Comparison of ENCODE assay signal across 8 cellular contexts in the genomic region with DNA sequence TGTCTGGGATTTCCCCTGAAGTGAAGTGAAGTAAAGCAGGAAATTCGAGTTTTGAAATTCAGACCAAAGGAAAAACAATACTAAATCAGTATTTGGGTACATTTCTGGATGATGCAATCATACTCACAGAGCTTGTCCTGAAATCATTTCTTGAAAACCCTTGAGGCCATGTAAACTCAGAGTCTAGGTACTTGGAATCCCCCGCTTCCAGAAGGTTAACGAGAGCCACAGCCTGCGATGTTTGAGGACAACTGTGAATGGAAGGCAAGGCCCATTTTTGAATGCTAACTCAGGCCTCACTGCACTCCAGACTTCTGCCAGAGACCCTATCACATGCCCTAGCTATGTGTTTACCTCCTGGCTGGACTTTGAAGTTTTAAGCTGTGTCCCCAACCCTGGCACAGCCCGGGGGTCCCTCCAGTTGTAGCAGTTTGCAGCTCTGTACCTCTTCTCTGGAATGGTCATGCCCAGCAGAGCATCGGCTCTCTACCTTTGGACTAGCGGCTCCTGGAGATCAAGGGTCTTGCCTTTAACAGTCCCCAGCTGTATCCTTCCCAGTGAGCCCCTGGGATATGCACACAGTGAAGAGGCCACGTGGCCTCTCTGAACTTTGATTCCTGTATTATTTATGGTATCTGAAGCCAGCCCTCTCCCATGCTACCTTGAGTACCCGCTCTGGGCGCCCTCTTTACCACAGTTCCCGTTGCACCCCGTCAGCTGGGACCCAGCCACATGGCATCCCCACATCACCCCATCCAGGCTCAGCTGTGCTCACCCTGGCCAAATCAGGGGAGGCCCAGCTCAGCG. TPM values are rescaled to one million over a fixed set of nuclear protein-coding genes. Genes with fewer than 3 reads are reported as not detected.
A peak's percentile ranks its signal among the peaks of the same experiment; 100 is the strongest.
DNase-seq lines count a peak whose midpoint lies in the region; ATAC-seq and TF ChIP-seq lines count a peak whose summit lies in the region.

No MANE protein-coding gene starts in this region.

- H3K27me3 ChIP-seq in HL-60 (ENCODE audit: insufficient read depth, poor library complexity, severe bottlenecking) (no peaks in the 10 kb centered on the region), right lobe of liver (no peaks in the 10 kb centered on the region), transverse colon (no peaks in the 10 kb centered on the region)

- in situ Hi-C loops in astrocyte of the spinal cord (cut with HindIII; ENCODE audit: low sequenced_read_pairs) (no loop called here), transverse colon (cut with MboI; ENCODE audit: low pct_ligation_motif_present in 1 of 4, low pct_unique_long_range_greater_than_20kb in 1 of 4, low sequenced_read_pairs in 3 of 4) (no loop called here)

- no peaks in the 10 kb centered on the region for H3K36me3 ChIP-seq in right lobe of liver
- H3K36me3 ChIP-seq in transverse colon = no peaks in the 10 kb centered on the region

- H3K9me3 ChIP-seq in right lobe of liver (no peaks in the 10 kb centered on the region), transverse colon (no peaks in the 10 kb centered on the region)

- H3K4me1 ChIP-seq in right lobe of liver (peaks cover 0 to 85% (median 34%) of the 10 kb centered on the region in 4 donors), transverse colon (peaks cover 55 to 89% (median 83%) of the 10 kb centered on the region in 4 donors)

- TF ChIP-seq POLR2A in right lobe of liver (IDR thresholded peaks at IDR 0.05) = peak; percentile 55
- no peak for TF ChIP-seq POLR2A in transverse colon (IDR thresholded peaks at IDR 0.05)

- peak; percentile 48 for DNase-seq in A172 (ENCODE audit: low spot score)
- DNase-seq in HL-60 (ENCODE audit: low read depth in 1 of 2, low spot score in 1 of 2) = no peak
- DNase-seq in astrocyte of the spinal cord (ENCODE audit: low read depth, low spot score) = peak; percentile 87
- peak; percentile 30 to 72 (median 67) for DNase-seq in right lobe of liver
- DNase-seq in transverse colon = no peak

- H3K27ac ChIP-seq in HL-60 (replicated peaks) (peak overlapping the region; percentile 48), right lobe of liver (peak overlapping the region; percentile 86 to 94 (median 89)), transverse colon (peak overlapping the region; percentile 99 to 100 (median 100))

- 31% methylated on average over 11 of the region's 13 CpGs for WGBS in right lobe of liver (ENCODE audit: insufficient coverage, low coverage, low lambda C conversion rate, missing lambda C conversion rate)
- 36 to 52% methylated on average over 5 to 13 of the region's 13 CpGs for WGBS in transverse colon (ENCODE audit: low coverage in 1 of 2), 2 donors

- H3K4me3 ChIP-seq in HL-60 (replicated peaks; ENCODE audit: insufficient read depth, low read length) = no peak overlapping the region
- no peak overlapping the region for H3K4me3 ChIP-seq in astrocyte of the spinal cord (ENCODE audit: low read depth, low read length)
- peak overlapping the region in 2 of 3 donors; percentile 21 to 29 for H3K4me3 ChIP-seq in right lobe of liver
- no peak overlapping the region for H3K4me3 ChIP-seq in transverse colon

- ATAC-seq in right lobe of liver = peak; percentile 4 to 51 (median 16)
- ATAC-seq in GM21526 (IDR thresholded peaks at IDR 0.05; ENCODE audit: low FRiP score, unreplicated experiment) = no peak
- no peak for ATAC-seq in HG02759 (IDR thresholded peaks at IDR 0.05; ENCODE audit: unreplicated experiment)
- no peak for ATAC-seq in HG02981 (IDR thresholded peaks at IDR 0.05; ENCODE audit: unreplicated experiment)

- TF ChIP-seq EP300 in transverse colon (IDR thresholded peaks at IDR 0.05; ENCODE audit: low read depth) = no peak

- intact Hi-C loops in right lobe of liver (cut with DNase I) = no loop called here
- intact Hi-C loops in transverse colon (cut with DNase I; ENCODE audit: low total_unique reads) = no loop called here

- TF ChIP-seq CTCF in HL-60 (IDR thresholded peaks at IDR 0.05; ENCODE audit: insufficient read depth, low read length) = no peak
- no peak for TF ChIP-seq CTCF in astrocyte of the spinal cord (IDR thresholded peaks at IDR 0.05; ENCODE audit: low read depth, low read length)
- TF ChIP-seq CTCF in right lobe of liver (IDR thresholded peaks at IDR 0.05) = no peak
- no peak for TF ChIP-seq CTCF in transverse colon (IDR thresholded peaks at IDR 0.05)

RNA-seq across cellular contexts. Expression of a gene that starts 5.6 kb away (rescaled TPM):
- total RNA-seq in A172 (2014; rRNA removed; shearing (Covaris generic)) = 511 and 651 TPM in 2 replicates
- 1,000 to 10,000 TPM; 1,131 to 2,981 (median 2,140) TPM for total RNA-seq in right lobe of liver
- total RNA-seq in transverse colon = 1,000 to 10,000 TPM; 2,288 to 6,007 (median 4,694) TPM

RNA-seq across cellular contexts. Expression of a gene that starts 22.8 kb away (rescaled TPM):
- 0.79 and 1.00 TPM in 2 replicates for total RNA-seq in A172 (2014; rRNA removed; shearing (Covaris generic))
- 1 to 10 TPM in 3 of 6 experiments, under 1 TPM in 3; 0.55 to 2.3 (median 0.91) TPM for total RNA-seq in right lobe of liver
- 1 to 10 TPM in 3 of 4 donors, under 1 TPM in 1; 0.40 to 3.7 (median 2.6) TPM for total RNA-seq in transverse colon

RNA-seq across cellular contexts. Expression of a gene that starts 55.6 kb away (rescaled TPM):
- total RNA-seq in A172 (2014; rRNA removed; shearing (Covaris generic)) = 2.4 and 8.5 TPM in 2 replicates
- total RNA-seq in right lobe of liver (1 to 10 TPM; 3.2 to 9.1 (median 4.2) TPM), transverse colon (1 to 10 TPM; 1.2 to 7.6 (median 5.9) TPM)

Comparison
In these comparisons a context has a peak if more than half of its experiments do, and no peak if none do; other contexts are left out.
1. DNase-seq: peak in A172 (single experiment), astrocyte of the spinal cord (single experiment) and right lobe of liver (3 of 3); none in HL-60 (0 of 2) and transverse colon (single experiment).
2. H3K27ac ChIP-seq: peak in every context shown above with its lines; median percentile 100 in transverse colon; 89 in right lobe of liver; 48 in HL-60.
3. H3K4me3 ChIP-seq: peak in right lobe of liver (2 of 3); none in HL-60 (single experiment), astrocyte of the spinal cord (single experiment) and transverse colon (0 of 4).
4. ATAC-seq: peak in right lobe of liver (4 of 4); none in GM21526 (single experiment), HG02759 (single experiment) and HG02981 (single experiment).